16 cellular contexts compared by ENCODE assay signal in the genomic region with DNA sequence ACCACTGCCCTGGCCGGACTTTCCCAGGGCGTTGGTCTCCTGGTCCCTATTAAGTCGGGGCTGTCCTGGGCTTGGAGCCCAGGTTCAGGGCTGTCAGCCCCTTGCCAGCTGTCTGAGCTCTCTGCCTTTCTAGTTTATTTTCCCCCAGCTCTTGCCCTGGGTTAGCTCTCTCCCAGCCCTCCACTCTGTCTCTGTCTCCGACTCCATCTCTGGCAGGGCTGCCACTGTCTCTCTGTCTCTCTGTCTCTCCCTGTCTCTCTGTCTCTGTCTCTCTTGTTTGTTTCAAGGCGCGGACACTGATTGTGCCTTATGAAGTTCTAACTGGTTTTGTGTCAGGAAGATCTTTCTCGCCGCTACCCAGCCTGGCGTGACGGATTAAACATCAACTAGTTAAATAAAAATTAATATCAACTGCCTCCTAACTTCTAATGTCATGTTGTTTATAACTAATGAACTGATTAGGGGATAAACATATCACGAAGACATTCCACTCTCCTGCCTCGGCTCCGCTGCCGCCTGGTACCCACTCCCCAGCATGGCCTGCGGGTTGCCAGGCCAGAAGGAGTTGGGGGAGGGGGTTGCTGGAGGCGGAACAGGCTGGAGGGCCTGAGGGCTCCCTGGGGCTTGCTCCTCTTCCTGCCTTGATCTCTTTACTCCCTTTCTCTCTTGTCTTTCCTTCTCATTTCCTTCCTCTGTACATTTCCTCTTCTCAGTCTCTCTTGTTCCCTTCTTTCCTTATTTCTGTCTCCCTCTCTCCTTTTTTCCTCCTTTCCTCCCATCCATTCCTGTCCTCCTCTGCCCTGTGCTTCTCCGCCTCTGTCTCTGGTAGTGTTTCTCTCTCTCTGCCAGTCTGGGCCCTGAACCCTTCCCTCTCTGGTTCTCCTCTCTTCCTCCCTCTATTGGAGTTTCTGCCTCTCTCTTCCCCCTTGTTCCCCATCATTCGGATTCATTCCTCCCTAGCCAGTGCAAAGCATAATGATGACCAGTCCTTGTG. TPM values are rescaled to one million over a fixed set of nuclear protein-coding genes. Genes with fewer than 3 reads are reported as not detected.
DNase-seq lines count a peak whose midpoint lies in the region; ATAC-seq, FAIRE-seq and TF ChIP-seq lines count a peak whose summit lies in the region.
"Had no signal": no experiment of that assay in that cellular context is flagged by ENCODE, and none has a peak within 500 bp of the region (broad histone marks: within the 10 kb centered on the region; RNA-seq: fewer than 3 reads in every experiment).

No MANE protein-coding gene starts in this region.

- H3K4me3 Mint-ChIP-seq in T-cell, result peak overlapping the region; percentile 22 to 84 (median 47)
- H3K4me3 Mint-ChIP-seq: activated CD8-positive, alpha-beta memory T cell treated with anti-CD3 and anti-CD28 coated beads, Interleukin-2, amount 10 ng/mL, durations not matched to agents 7 days and 5 days had no signal

- H2BK12ac ChIP-seq in mesenchymal stem cell (ENCODE audit: low read length in 2 of 2), result no peak overlapping the region

- TF ChIP-seq RAD21 in A549 (conservative IDR thresholded peaks at IDR 0.05 in 1 of 2, IDR thresholded peaks at IDR 0.05 in 1 of 2), result no peak

- H3K23ac ChIP-seq in mesenchymal stem cell (ENCODE audit: low read length in 2 of 2), result no peak overlapping the region

- FAIRE-seq in A549 (lab: Jason Lieb, UNC), result no peak
- FAIRE-seq in small intestine (lab: Jason Lieb, UNC), result no peak
- FAIRE-seq: K562 had no signal

- no peak for TF ChIP-seq POLR2A in A549 (IDR thresholded peaks at IDR 0.05; ENCODE audit: low read length)

- H3K27me3 Mint-ChIP-seq in T-cell, result peaks cover 76 to 90% of the 10 kb centered on the region in 2 donors

- H3K4ac ChIP-seq in mesenchymal stem cell (ENCODE audit: low read depth in 1 of 2, low read length in 2 of 2), result no peak overlapping the region

- H3K9me3 Mint-ChIP-seq in T-cell, result no peaks in the 10 kb centered on the region

- no peak for DNase-seq in A549 (ENCODE audit: low read depth in 1 of 2, low spot score in 1 of 2)
- DNase-seq in T-cell, result no peak
- no peak for DNase-seq in mesenchymal stem cell
- no peak for DNase-seq in small intestine
- DNase-seq in DMS153 treated with DMSO at 0.1 percent for 48 hours (lab: John Stamatoyannopoulos, UW; ENCODE audit: unreplicated experiment), result no peak
- DNase-seq: C1 segment of cervical spinal cord, heart right ventricle had no signal

- TF ChIP-seq CTCF in A549 (IDR thresholded peaks at IDR 0.05), result no peak

- H3K18ac ChIP-seq in mesenchymal stem cell (ENCODE audit: low read depth in 1 of 2, low read length in 2 of 2), result no peak overlapping the region

- H3K9me3 ChIP-seq in A549 (no peaks in the 10 kb centered on the region), mesenchymal stem cell (ENCODE audit: control insufficient read depth, low read length) (no peaks in the 10 kb centered on the region), small intestine (ENCODE audit: control insufficient read depth, low read depth) (no peaks in the 10 kb centered on the region)
- H3K9me3 ChIP-seq: heart right ventricle, mucosa of descending colon had no signal

- H3K4me3 ChIP-seq in A549 (peak overlapping the region; percentile 46; the same call in 2 of the 3 replicates), mesenchymal stem cell (ENCODE audit: insufficient read depth in 1 of 2, low read depth in 1 of 2, low read length in 2 of 2) (no peak overlapping the region), small intestine (ENCODE audit: low read depth in 1 of 2, low read length in 2 of 2) (no peak overlapping the region)
- H3K4me3 ChIP-seq: K562, mucosa of descending colon had no signal

- CTCF ChIA-PET in A549 (lab: Yijun Ruan, JAX), result interaction anchor here (0.7 to 4.0 kb wide), 7 partner anchors 9 to 170 kb away, joined by 3 to 38 read pairs (median 3); partner anchors contain the start of gene PAX2
- CTCF ChIA-PET in T-cell (lab: Charles Lee), result no interaction called here

- H3K4me2 ChIP-seq in A549 (peak overlapping the region; percentile 94), mesenchymal stem cell (ENCODE audit: low read length, poor library complexity, severe bottlenecking) (peak overlapping the region; percentile 76)

- peaks cover 21% of the 10 kb centered on the region for H3K4me1 ChIP-seq in A549
- peaks cover 42% of the 10 kb centered on the region for H3K4me1 ChIP-seq in mesenchymal stem cell (ENCODE audit: control insufficient read depth, insufficient read depth, low read depth, low read length)
- peaks cover 3 to 6% of the 10 kb centered on the region in 2 donors for H3K4me1 ChIP-seq in small intestine (ENCODE audit: control insufficient read depth in 2 of 2, insufficient read depth in 1 of 2, low read depth in 1 of 2, low read length in 1 of 2)

- no peak overlapping the region for H2BK5ac ChIP-seq in mesenchymal stem cell (ENCODE audit: low read depth, low read length, poor library complexity, severe bottlenecking)

- H3K36me3 ChIP-seq in mesenchymal stem cell (ENCODE audit: control insufficient read depth in 1 of 2, insufficient read depth in 2 of 2, low read depth in 1 of 2, low read length in 2 of 2) (no peaks in the 10 kb centered on the region), small intestine (ENCODE audit: control insufficient read depth in 2 of 2, insufficient read depth in 2 of 2, low read length in 2 of 2) (no peaks in the 10 kb centered on the region)
- H3K36me3 ChIP-seq: heart right ventricle had no signal

- no peak overlapping the region for H2BK15ac ChIP-seq in mesenchymal stem cell (ENCODE audit: low read depth, poor library complexity, severe bottlenecking)

- H3K79me1 ChIP-seq in mesenchymal stem cell (replicated peaks; ENCODE audit: low read length, poor library complexity, severe bottlenecking), result no peaks in the 10 kb centered on the region

- POLR2A ChIA-PET in A549 (lab: Yijun Ruan, JAX), result no interaction called here
- POLR2A ChIA-PET in T-cell (lab: Charles Lee), result no interaction called here

- ATAC-seq in A549 (0 out of 6 replicates have a peak, but pooled peaks of 1 of the 2 experiments have one; percentile 0), GM18511 (IDR thresholded peaks at IDR 0.05; ENCODE audit: unreplicated experiment) (peak; percentile 4), T-cell (replicated peaks in 1 of 4) (no peak), HG03135 (IDR thresholded peaks at IDR 0.05; ENCODE audit: unreplicated experiment) (no peak), HG03571 (IDR thresholded peaks at IDR 0.05; ENCODE audit: unreplicated experiment) (no peak)
- ATAC-seq: K562 had no signal

- no peak overlapping the region for H3K9ac ChIP-seq in mesenchymal stem cell (ENCODE audit: low read length)
- H3K9ac ChIP-seq: GM23248 had no signal

- TF ChIP-seq EP300 in A549 (IDR thresholded peaks at IDR 0.05), result no peak

- no peak overlapping the region for H2BK120ac ChIP-seq in mesenchymal stem cell (ENCODE audit: low read depth, low read length)

- WGBS in A549 (ENCODE audit: missing lambda C conversion rate), result 85% methylated on average over 18 of the region's 18 CpGs
- WGBS in mesenchymal stem cell, result 22% methylated on average over 14 of the region's 18 CpGs
- WGBS in small intestine, 3 donors, result 27 to 39% (median 39%) methylated on average over 18 of the region's 18 CpGs

- peak overlapping the region; percentile 72 for H2AK5ac ChIP-seq in mesenchymal stem cell (ENCODE audit: low read length, severe bottlenecking)

- H4K91ac ChIP-seq in mesenchymal stem cell (ENCODE audit: low read length), result no peak overlapping the region

- peak overlapping the region in 1 of 2 donors; percentile 20 for H3K27ac Mint-ChIP-seq in T-cell

- no peaks in the 10 kb centered on the region for H3K36me3 Mint-ChIP-seq in T-cell

- no peak overlapping the region for H4K8ac ChIP-seq in mesenchymal stem cell (ENCODE audit: low read length)

- peaks cover 36 to 51% (median 45%) of the 10 kb centered on the region in 3 donors for H3K4me1 Mint-ChIP-seq in T-cell

- H2AFZ ChIP-seq in mesenchymal stem cell (ENCODE audit: low read depth, low read length), result no peak overlapping the region
- H2AFZ ChIP-seq: GM23248 had no signal

- H3K27me3 ChIP-seq in mesenchymal stem cell (ENCODE audit: control insufficient read depth in 1 of 2, insufficient read depth in 1 of 2, low read length in 2 of 2) (peaks cover 44 to 92% of the 10 kb centered on the region in 2 experiments), small intestine (ENCODE audit: control insufficient read depth in 2 of 2, insufficient read depth in 2 of 2, low read length in 2 of 2) (peaks cover 5 to 71% of the 10 kb centered on the region in 2 donors)

- peak overlapping the region; percentile 80 to 93 for H3K27ac ChIP-seq in A549
- H3K27ac ChIP-seq in mesenchymal stem cell (ENCODE audit: low read length, poor library complexity, severe bottlenecking), result peak overlapping the region; percentile 57
- H3K27ac ChIP-seq in small intestine (ENCODE audit: low read depth in 1 of 2, low read length in 1 of 2), result no peak overlapping the region
- H3K27ac ChIP-seq: GM23248, heart right ventricle had no signal

- no peak overlapping the region for H3K14ac ChIP-seq in mesenchymal stem cell (ENCODE audit: low read length in 2 of 2)

TF ChIP-seq in A549, 52 proteins besides CTCF, POLR2A, EP300 and RAD21:
- TF ChIP-seq CHD2 (IDR thresholded peaks at IDR 0.05; ENCODE audit: low read length, partially characterized antibody) (no peak), JUNB (IDR thresholded peaks at IDR 0.05) (no peak), HEYL (CRISPR knock-in tag; IDR thresholded peaks at IDR 0.05) (no peak), FOXS1 (CRISPR knock-in tag; IDR thresholded peaks at IDR 0.05) (no peak)
TF ChIP-seq in A549: peak in this region for 0.

RNA-seq across cellular contexts. Expression of gene PAX2, which starts 13.5 kb away (rescaled TPM):
- polyA plus RNA-seq in A549 (2011; rRNA removed), result 0.05 and 0.06 TPM in 2 replicates
- 0.04 and 0.05 TPM in 2 replicates for polyA plus RNA-seq in A549 (2012; cell fraction: cytosol; rRNA removed)
- polyA plus RNA-seq in A549 (2012; cell fraction: nucleus; rRNA removed), result 0.14 and 0.24 TPM in 2 replicates
- 0.18 to 0.21 TPM (median 0.21 TPM) in 3 replicates for polyA plus RNA-seq in A549 (2017; fragmentation: RNase III; extraction: RNeasy Plus Mini Kit Qiagen cat#74134 plus additional on column Dnase treatment)
- 0.10 TPM in 1 of 2 replicates, not detected in the other for polyA minus RNA-seq in A549 (2011; rRNA and poly(A)+ RNA removed)
- total RNA-seq in T-cell, result not detected
- polyA plus RNA-seq in mesenchymal stem cell (2013, experiment 1 of 2), result not detected
- polyA plus RNA-seq in mesenchymal stem cell (2013, experiment 2 of 2), result not detected
- not detected for polyA plus RNA-seq in small intestine
- total RNA-seq: activated CD8-positive, alpha-beta memory T cell treated with anti-CD3 and anti-CD28 coated beads, Interleukin-2, amount 10 ng/mL, durations not matched to agents 7 days and 5 days; GM23248; heart right ventricle; K562; mucosa of descending colon; OCI-LY7; skeletal muscle tissue had no signal
- polyA plus RNA-seq: GM23248, heart right ventricle, K562 had no signal

Comparison
In these comparisons a context has a peak if more than half of its experiments do, and no peak if none do; other contexts are left out.
1. H3K27ac ChIP-seq: peak in A549 (2 of 2) and mesenchymal stem cell (single experiment); none in small intestine (0 of 2).